Comparison of ENCODE assay signal across 2 cellular contexts in genomic region chr19:6276447-6276846, GRCh38.
TF ChIP-seq lines count a peak whose summit lies in the region.

No MANE protein-coding gene starts in this region.

TF ChIP-seq in liver, 16 proteins besides CTCF, POLR2A, EP300 and RAD21:
- TF ChIP-seq ATF3 (IDR thresholded peaks at IDR 0.05) (no peak), ZBTB33 (IDR thresholded peaks at IDR 0.05) (no peak), TAF1 (conservative IDR thresholded peaks at IDR 0.05) (no peak), FOXA1 (IDR thresholded peaks at IDR 0.05) (no peak), EGR1 (IDR thresholded peaks at IDR 0.05; ENCODE audit: low read depth in 2 of 2) (no peak), YY1 (IDR thresholded peaks at IDR 0.05) (no peak), NR2F2 (IDR thresholded peaks at IDR 0.05) (no peak), HNF4G (IDR thresholded peaks at IDR 0.05) (no peak), GABPA (IDR thresholded peaks at IDR 0.05 in 1 of 2, conservative IDR thresholded peaks at IDR 0.05 in 1 of 2) (no peak), FOXA2 (IDR thresholded peaks at IDR 0.05) (no peak), MAX (IDR thresholded peaks at IDR 0.05) (no peak)

TF ChIP-seq in HepG2, 621 proteins besides CTCF, POLR2A, EP300 and RAD21:
- no peak for TF ChIP-seq ATF4 (CRISPR knock-in tag; IDR thresholded peaks at IDR 0.05)
- TF ChIP-seq ARID2 (CRISPR knock-in tag; IDR thresholded peaks at IDR 0.05; ENCODE audit: borderline replicate concordance), result no peak
- no peak for TF ChIP-seq ARNT (IDR thresholded peaks at IDR 0.05)
- no peak for TF ChIP-seq SNAPC4 (CRISPR knock-in tag; IDR thresholded peaks at IDR 0.05)
- TF ChIP-seq DNMT3B (CRISPR knock-in tag; conservative IDR thresholded peaks at IDR 0.05), result no peak
